Comparison of ENCODE assay signal across 11 cellular contexts in the genomic region with DNA sequence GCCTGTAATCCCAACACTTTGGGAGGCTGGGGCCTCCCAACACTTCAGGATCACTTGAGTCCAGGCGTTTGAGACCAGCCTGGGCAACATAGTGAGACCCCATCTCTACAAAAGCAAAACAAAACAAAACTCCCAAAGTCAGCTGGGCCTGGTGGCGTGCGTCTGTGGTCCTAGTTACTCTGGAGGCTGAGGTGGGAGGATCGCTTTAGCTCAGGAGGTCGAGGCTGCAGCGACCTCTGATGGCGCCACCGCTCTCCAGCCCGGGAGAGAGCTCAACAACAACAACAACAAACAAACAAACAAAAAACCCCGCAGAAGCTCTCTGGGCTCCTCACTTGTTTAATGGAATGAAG. TPM values are rescaled to one million over a fixed set of nuclear protein-coding genes. Genes with fewer than 3 reads are reported as not detected.
A peak's percentile ranks its signal among the peaks of the same experiment; 100 is the strongest.
DNase-seq lines count a peak whose midpoint lies in the region; ATAC-seq, FAIRE-seq and TF ChIP-seq lines count a peak whose summit lies in the region.
"Had no signal": no experiment of that assay in that cellular context is flagged by ENCODE, and none has a peak within 500 bp of the region (broad histone marks: within the 10 kb centered on the region; RNA-seq: fewer than 3 reads in every experiment).

No MANE protein-coding gene starts in this region.

- ATAC-seq in activated CD8-positive, alpha-beta memory T cell treated with anti-CD3 and anti-CD28 coated beads, Interleukin-2, amount 10 ng/mL, durations not matched to agents 7 days and 5 days: no peak
- ATAC-seq in right lobe of liver (peak; percentile 50 to 74 (median 61)), GM18505 (IDR thresholded peaks at IDR 0.05; ENCODE audit: unreplicated experiment) (no peak)

- H3K27me3 Mint-ChIP-seq in activated CD8-positive, alpha-beta memory T cell treated with anti-CD3 and anti-CD28 coated beads, Interleukin-2, amount 10 ng/mL, durations not matched to agents 7 days and 5 days: peaks cover 64% of the 10 kb centered on the region

- H3K9me3 Mint-ChIP-seq in activated CD8-positive, alpha-beta memory T cell treated with anti-CD3 and anti-CD28 coated beads, Interleukin-2, amount 10 ng/mL, durations not matched to agents 7 days and 5 days (ENCODE audit: low read depth): peaks cover 1% of the 10 kb centered on the region

- H3K9me3 ChIP-seq in right lobe of liver (no peaks in the 10 kb centered on the region), suprapubic skin (no peaks in the 10 kb centered on the region), small intestine (ENCODE audit: control insufficient read depth, low read depth) (no peaks in the 10 kb centered on the region)

- peak overlapping the region; percentile 41 for H3K4me3 ChIP-seq in astrocyte of the cerebellum (ENCODE audit: low read depth, low read length)
- peak overlapping the region; percentile 58 to 65 (median 61) for H3K4me3 ChIP-seq in right lobe of liver
- peak overlapping the region; percentile 55 for H3K4me3 ChIP-seq in suprapubic skin
- peak overlapping the region in 1 of 2 donors; percentile 36 for H3K4me3 ChIP-seq in small intestine (ENCODE audit: low read depth in 1 of 2, low read length in 2 of 2)

- no peak for FAIRE-seq in small intestine (lab: Jason Lieb, UNC)

- in situ Hi-C loops in astrocyte of the cerebellum (cut with HindIII; ENCODE audit: low sequenced_read_pairs): no loop called here

- H3K27me3 ChIP-seq in right lobe of liver: no peaks in the 10 kb centered on the region
- H3K27me3 ChIP-seq in suprapubic skin: peaks cover 28% of the 10 kb centered on the region
- peaks cover 0 to 5% of the 10 kb centered on the region in 2 donors for H3K27me3 ChIP-seq in small intestine (ENCODE audit: control insufficient read depth in 2 of 2, insufficient read depth in 2 of 2, low read length in 2 of 2)

- TF ChIP-seq POLR2A in right lobe of liver (IDR thresholded peaks at IDR 0.05): no peak
- no peak for TF ChIP-seq POLR2A in suprapubic skin (IDR thresholded peaks at IDR 0.05)
- TF ChIP-seq POLR2A in GM18505 (IDR thresholded peaks at IDR 0.05; ENCODE audit: borderline replicate concordance, extremely low read depth, insufficient read depth, insufficient read length): no peak

- H3K4me3 Mint-ChIP-seq in activated CD8-positive, alpha-beta memory T cell treated with anti-CD3 and anti-CD28 coated beads, Interleukin-2, amount 10 ng/mL, durations not matched to agents 7 days and 5 days: peak overlapping the region; percentile 42

- H3K27ac Mint-ChIP-seq in activated CD8-positive, alpha-beta memory T cell treated with anti-CD3 and anti-CD28 coated beads, Interleukin-2, amount 10 ng/mL, durations not matched to agents 7 days and 5 days: no peak overlapping the region
- H3K27ac Mint-ChIP-seq: CD4-positive, CD25-positive, alpha-beta regulatory T cell had no signal

- no peak for DNase-seq in activated CD8-positive, alpha-beta memory T cell treated with anti-CD3 and anti-CD28 coated beads, Interleukin-2, amount 10 ng/mL, durations not matched to agents 7 days and 5 days
- DNase-seq in activated CD8-positive, alpha-beta memory T cell treated with anti-CD3 and anti-CD28 coated beads, Interleukin-2, amount 50 U/mL, for 48 hours: no peak
- DNase-seq in astrocyte of the cerebellum (ENCODE audit: low read depth): no peak
- peak in 1 of 3 donors; percentile 46 for DNase-seq in right lobe of liver
- no peak for DNase-seq in suprapubic skin (ENCODE audit: low spot score in 2 of 2)
- DNase-seq in small intestine: no peak
- DNase-seq in NCI-H82 treated with DMSO at 0.1 percent for 48 hours (lab: John Stamatoyannopoulos, UW; ENCODE audit: unreplicated experiment): no peak
- DNase-seq: CD4-positive, CD25-positive, alpha-beta regulatory T cell; effector memory CD4-positive, alpha-beta T cell had no signal

- intact Hi-C loops in right lobe of liver (cut with DNase I): no loop called here

- H3K4me1 Mint-ChIP-seq in activated CD8-positive, alpha-beta memory T cell treated with anti-CD3 and anti-CD28 coated beads, Interleukin-2, amount 10 ng/mL, durations not matched to agents 7 days and 5 days: peaks cover 3% of the 10 kb centered on the region

- H3K36me3 ChIP-seq in right lobe of liver (no peaks in the 10 kb centered on the region), suprapubic skin (no peaks in the 10 kb centered on the region), small intestine (ENCODE audit: control insufficient read depth in 2 of 2, insufficient read depth in 2 of 2, low read length in 2 of 2) (no peaks in the 10 kb centered on the region)

- peaks cover 3% of the 10 kb centered on the region for H3K36me3 Mint-ChIP-seq in activated CD8-positive, alpha-beta memory T cell treated with anti-CD3 and anti-CD28 coated beads, Interleukin-2, amount 10 ng/mL, durations not matched to agents 7 days and 5 days
- H3K36me3 Mint-ChIP-seq: CD4-positive, CD25-positive, alpha-beta regulatory T cell had no signal

- 0% methylated on average over 1 of the region's 10 CpGs for WGBS in right lobe of liver (ENCODE audit: insufficient coverage, low coverage, low lambda C conversion rate, missing lambda C conversion rate)
- WGBS in suprapubic skin: 26% methylated on average over 10 of the region's 10 CpGs
- 31 to 48% (median 31%) methylated on average over 8 to 10 of the region's 10 CpGs for WGBS in small intestine, 3 donors

- H3K4me1 ChIP-seq in right lobe of liver (peaks cover 0 to 20% (median 4%) of the 10 kb centered on the region in 4 donors), suprapubic skin (peaks cover 12% of the 10 kb centered on the region), small intestine (ENCODE audit: control insufficient read depth in 2 of 2, insufficient read depth in 1 of 2, low read depth in 1 of 2, low read length in 1 of 2) (no peaks in the 10 kb centered on the region)

- peak; percentile 13 for TF ChIP-seq CTCF in astrocyte of the cerebellum (IDR thresholded peaks at IDR 0.05; ENCODE audit: low read depth, low read length, missing control alignments)
- TF ChIP-seq CTCF in right lobe of liver (IDR thresholded peaks at IDR 0.05): peak in 3 of 4 donors; percentile 19 to 52 (median 44)
- TF ChIP-seq CTCF in suprapubic skin (IDR thresholded peaks at IDR 0.05): no peak

- CTCF ChIA-PET in activated CD8-positive, alpha-beta memory T cell treated with anti-CD3 and anti-CD28 coated beads, Interleukin-2, amount 10 ng/mL, durations not matched to agents 7 days and 5 days (lab: Charles Lee): interaction anchor here (0.7 to 1.2 kb wide), 2 partner anchors 8 to 94 kb away, joined by 3 read pairs; no protein-coding TSS in a partner anchor

- TF ChIP-seq EP300 in suprapubic skin (IDR thresholded peaks at IDR 0.05): no peak

- H3K27ac ChIP-seq in right lobe of liver (peak overlapping the region; percentile 82 to 95 (median 92)), suprapubic skin (no peak overlapping the region), small intestine (ENCODE audit: low read depth in 1 of 2, low read length in 1 of 2) (no peak overlapping the region)

RNA-seq across cellular contexts. Expression of a gene that starts 0.5 kb away (rescaled TPM):
- total RNA-seq in activated CD8-positive, alpha-beta memory T cell treated with anti-CD3 and anti-CD28 coated beads, Interleukin-2, amount 10 ng/mL, durations not matched to agents 7 days and 5 days: not detected
- 100 to 1,000 TPM in 2 of 6 experiments, 10 to 100 TPM in 4; 50.5 to 115 (median 67.5) TPM for total RNA-seq in right lobe of liver
- 1 to 10 TPM in 1 of 4 donors, not detected in 3; 3.0 TPM for total RNA-seq in suprapubic skin
- under 1 TPM in 2 of 3 donors, not detected in 1; 0.22 to 0.31 TPM for polyA plus RNA-seq in small intestine
- total RNA-seq: CD4-positive, CD25-positive, alpha-beta regulatory T cell; sciatic nerve had no signal
- polyA plus RNA-seq: CD4-positive, CD25-positive, alpha-beta regulatory T cell had no signal

Comparison
In these comparisons a context has a peak if more than half of its experiments do, and no peak if none do; other contexts are left out.
1. ATAC-seq: peak in right lobe of liver (4 of 4); none in activated CD8-positive, alpha-beta memory T cell treated with anti-CD3 and anti-CD28 coated beads, Interleukin-2, amount 10 ng/mL, durations not matched to agents 7 days and 5 days (single experiment) and GM18505 (single experiment).
2. CTCF ChIP-seq: peak in astrocyte of the cerebellum (single experiment) and right lobe of liver (3 of 4); none in suprapubic skin (0 of 2).
3. H3K27ac ChIP-seq: peak in right lobe of liver (3 of 3); none in suprapubic skin (single experiment) and small intestine (0 of 2).
4. RNA of a gene that starts 0.5 kb away (total RNA-seq): 50.5 to 115 TPM in right lobe of liver; not detected in activated CD8-positive, alpha-beta memory T cell treated with anti-CD3 and anti-CD28 coated beads, Interleukin-2, amount 10 ng/mL, durations not matched to agents 7 days and 5 days and 3.0 TPM in suprapubic skin; every median in the first group is over 10 times any median in the second.